In the genomic region with DNA sequence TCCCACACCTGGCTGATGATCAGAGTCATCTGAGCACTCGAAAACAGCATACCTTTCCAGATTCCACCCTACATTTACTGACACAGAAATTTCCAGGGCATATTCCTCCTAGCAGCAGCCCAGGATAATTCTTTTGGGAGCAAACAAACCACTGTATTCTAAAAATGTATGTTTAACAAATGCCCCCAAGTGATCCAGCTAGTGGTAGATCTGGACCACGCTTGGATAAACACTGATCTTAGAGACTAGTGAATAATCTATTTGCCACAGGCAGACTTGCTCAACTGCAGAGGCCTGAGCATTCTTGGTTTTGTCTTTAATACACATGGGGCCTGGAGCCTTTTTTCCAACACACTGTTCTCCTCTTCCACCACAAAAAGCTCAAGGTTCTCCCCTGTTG, we compare ENCODE assay signal across 2 cellular contexts.
TF ChIP-seq lines count a peak whose summit lies in the region.

No MANE protein-coding gene starts in this region.

TF ChIP-seq in A549, 52 proteins besides CTCF, POLR2A, EP300 and RAD21:
- TF ChIP-seq KDM1A (IDR thresholded peaks at IDR 0.05; ENCODE audit: low read depth) (no peak), NR3C1 (IDR thresholded peaks at IDR 0.05) (no peak), BCL3 (IDR thresholded peaks at IDR 0.05) (no peak), KDM5A (IDR thresholded peaks at IDR 0.05) (no peak), PHF8 (IDR thresholded peaks at IDR 0.05; ENCODE audit: borderline replicate concordance, low read depth) (no peak), RARB (CRISPR knock-in tag; IDR thresholded peaks at IDR 0.05) (no peak), EHF (CRISPR knock-in tag; IDR thresholded peaks at IDR 0.05) (no peak), USF2 (IDR thresholded peaks at IDR 0.05) (no peak), FOSB (CRISPR knock-in tag; IDR thresholded peaks at IDR 0.05) (no peak), JUN (IDR thresholded peaks at IDR 0.05) (no peak), CBX2 (IDR thresholded peaks at IDR 0.05; ENCODE audit: borderline replicate concordance, low read depth) (no peak), HES2 (IDR thresholded peaks at IDR 0.05) (no peak), REST (IDR thresholded peaks at IDR 0.05) (no peak), ZC3H11A (IDR thresholded peaks at IDR 0.05) (no peak), TP53 (CRISPR knock-in tag; IDR thresholded peaks at IDR 0.05) (no peak), MAZ (IDR thresholded peaks at IDR 0.05; ENCODE audit: borderline replicate concordance, low read depth, low read length) (no peak)
- TF ChIP-seq, protein P1, sequence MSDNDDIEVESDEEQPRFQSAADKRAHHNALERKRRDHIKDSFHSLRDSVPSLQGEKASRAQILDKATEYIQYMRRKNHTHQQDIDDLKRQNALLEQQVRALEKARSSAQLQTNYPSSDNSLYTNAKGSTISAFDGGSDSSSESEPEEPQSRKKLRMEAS (IDR thresholded peaks at IDR 0.05): no peak

TF ChIP-seq in IMR-90, 13 proteins besides CTCF, POLR2A, EP300 and RAD21:
- TF ChIP-seq CEBPB (IDR thresholded peaks at IDR 0.05; ENCODE audit: low read depth, low read length) (peak; percentile 66; the same call in 1 of the 2 replicates), MAZ (IDR thresholded peaks at IDR 0.05; ENCODE audit: borderline replicate concordance, low read depth, low read length) (no peak)
